9 cellular contexts compared by ENCODE assay signal in genomic region chr1:42847721-42848470, GRCh38. TPM values are rescaled to one million over a fixed set of nuclear protein-coding genes. Genes with fewer than 3 reads are reported as not detected.
A peak's percentile ranks its signal among the peaks of the same experiment; 100 is the strongest.
DNase-seq lines count a peak whose midpoint lies in the region; ATAC-seq, FAIRE-seq and TF ChIP-seq lines count a peak whose summit lies in the region.
"Had no signal": no experiment of that assay in that cellular context is flagged by ENCODE, and none has a peak within 500 bp of the region (broad histone marks: within the 10 kb centered on the region; RNA-seq: fewer than 3 reads in every experiment).

No MANE protein-coding gene starts in this region.

- TF ChIP-seq CTCF in GM12875 (IDR thresholded peaks at IDR 0.05; ENCODE audit: borderline replicate concordance, insufficient read depth, low read depth, low read length): no peak
- no peak for TF ChIP-seq CTCF in osteocyte (IDR thresholded peaks at IDR 0.05)

- peaks cover 5% of the 10 kb centered on the region for H3K4me1 ChIP-seq in NT2/D1 (ENCODE audit: insufficient read depth, insufficient read length)

- H3K9me3 Mint-ChIP-seq in dendritic cell treated with granulocyte-macrophage colony-stimulating factor and Interleukin-4, amounts not matched to agents 40 ng/mL and 50 ng/mL, for 4 days: no peaks in the 10 kb centered on the region
- no peaks in the 10 kb centered on the region for H3K9me3 Mint-ChIP-seq in osteocyte (ENCODE audit: unreplicated experiment)

- FAIRE-seq in GM12892 (lab: Jason Lieb, UNC): no peak

- H3K27ac Mint-ChIP-seq in dendritic cell treated with granulocyte-macrophage colony-stimulating factor and Interleukin-4, amounts not matched to agents 40 ng/mL and 50 ng/mL, for 4 days: peak overlapping the region; percentile 81
- H3K27ac Mint-ChIP-seq in osteocyte (ENCODE audit: unreplicated experiment): no peak overlapping the region

- peaks cover 39% of the 10 kb centered on the region for H3K4me1 Mint-ChIP-seq in dendritic cell treated with granulocyte-macrophage colony-stimulating factor and Interleukin-4, amounts not matched to agents 40 ng/mL and 50 ng/mL, for 4 days (ENCODE audit: low read depth)
- peaks cover 18% of the 10 kb centered on the region for H3K4me1 Mint-ChIP-seq in osteocyte (ENCODE audit: unreplicated experiment)

- H3K4me3 Mint-ChIP-seq in dendritic cell treated with granulocyte-macrophage colony-stimulating factor and Interleukin-4, amounts not matched to agents 40 ng/mL and 50 ng/mL, for 4 days: peak overlapping the region; percentile 86
- H3K4me3 Mint-ChIP-seq in osteocyte (ENCODE audit: unreplicated experiment): peak overlapping the region; percentile 93

- peaks cover 48% of the 10 kb centered on the region for H3K36me3 Mint-ChIP-seq in dendritic cell treated with granulocyte-macrophage colony-stimulating factor and Interleukin-4, amounts not matched to agents 40 ng/mL and 50 ng/mL, for 4 days (ENCODE audit: low read depth)
- peaks cover 41% of the 10 kb centered on the region for H3K36me3 Mint-ChIP-seq in osteocyte (ENCODE audit: unreplicated experiment)

- H3K9ac ChIP-seq in NT2/D1 (ENCODE audit: insufficient read length, low read depth): peak overlapping the region; percentile 83

- H3K4me3 ChIP-seq in GM12875 (ENCODE audit: low read depth, low read length) (peak overlapping the region; percentile 68), NT2/D1 (ENCODE audit: insufficient read length, low read depth) (peak overlapping the region; percentile 64)

- peaks cover 50% of the 10 kb centered on the region for H3K36me3 ChIP-seq in NT2/D1 (ENCODE audit: insufficient read depth, insufficient read length, low read length)

- intact Hi-C loops in dendritic cell treated with granulocyte-macrophage colony-stimulating factor and Interleukin-4, amounts not matched to agents 40 ng/mL and 50 ng/mL, for 4 days (cut with micrococcal nuclease): no loop called here

- no peak for TF ChIP-seq POLR2A in GM12892 (IDR thresholded peaks at IDR 0.05; ENCODE audit: low read depth, low read length)

- H3K9me3 ChIP-seq in NT2/D1 (ENCODE audit: insufficient read depth, low read length): peaks cover 10% of the 10 kb centered on the region; the same call in 1 of the 2 replicates

- no peak for DNase-seq in NT2/D1 (ENCODE audit: low read depth, low spot score)
- DNase-seq in osteocyte (ENCODE audit: extremely low spot score, unreplicated experiment): no peak
- no peak for DNase-seq in GM12892 (ENCODE audit: insufficient read length)
- DNase-seq in HUDEP-2 (lab: John Stamatoyannopoulos, UW; ENCODE audit: unreplicated experiment in 76 of 76): no peak
- DNase-seq: stimulated activated CD4-positive, alpha-beta T cell treated with anti-CD3 and anti-CD28 coated beads, Interleukin-4, amount 100 ng/mL, for 1 hour had no signal

- H3K27me3 ChIP-seq in NT2/D1 (ENCODE audit: insufficient read depth, insufficient read length): no peaks in the 10 kb centered on the region

- H3K27me3 Mint-ChIP-seq in dendritic cell treated with granulocyte-macrophage colony-stimulating factor and Interleukin-4, amounts not matched to agents 40 ng/mL and 50 ng/mL, for 4 days: no peaks in the 10 kb centered on the region
- H3K27me3 Mint-ChIP-seq in osteocyte (ENCODE audit: unreplicated experiment): no peaks in the 10 kb centered on the region

- ATAC-seq in GM19023 (IDR thresholded peaks at IDR 0.05; ENCODE audit: unreplicated experiment) (no peak), HG02763 (IDR thresholded peaks at IDR 0.05; ENCODE audit: unreplicated experiment) (no peak)

RNA-seq across cellular contexts. Expression of gene ZNF691, which starts 1.5 kb away (rescaled TPM):
- 8.7 and 10.7 TPM in 2 replicates for total RNA-seq in osteocyte
- polyA plus RNA-seq in GM12892 (2012; ENCODE audit: missing spikeins): 6.7 TPM

RNA-seq across cellular contexts. Expression of gene SVBP, which starts 30.7 kb away (rescaled TPM):
- 36.5 and 36.8 TPM in 2 replicates for total RNA-seq in osteocyte
- polyA plus RNA-seq in GM12892 (2012; ENCODE audit: missing spikeins): 25.6 TPM

RNA-seq across cellular contexts. Expression of gene ERMAP, which starts 31.0 kb away (rescaled TPM):
- 13.2 and 13.8 TPM in 2 replicates for total RNA-seq in osteocyte
- polyA plus RNA-seq in GM12892 (2012; ENCODE audit: missing spikeins): 5.4 TPM
